In genomic region chr9:129933709-129934586, GRCh38 we compare ENCODE assay signal across 9 cellular contexts.
DNase-seq lines count a peak whose midpoint lies in the region; ATAC-seq lines count a peak whose summit lies in the region.
"Had no signal": no experiment of that assay in that cellular context is flagged by ENCODE, and none has a peak within 500 bp of the region (broad histone marks: within the 10 kb centered on the region; RNA-seq: fewer than 3 reads in every experiment).

No MANE protein-coding gene starts in this region.

- H3K27ac ChIP-seq in angular gyrus (ENCODE audit: low read depth, low read length), result peak overlapping the region; percentile 80
- peak overlapping the region; percentile 82 for H3K27ac ChIP-seq in temporal lobe (ENCODE audit: low read depth, low read length)

- H3K9me3 Mint-ChIP-seq in activated T-cell treated with anti-CD3 and anti-CD28 coated beads, Interleukin-2, amount 50 U/mL, for 4 hours, result no peaks in the 10 kb centered on the region

- H3K4me1 Mint-ChIP-seq in activated T-cell treated with anti-CD3 and anti-CD28 coated beads, Interleukin-2, amount 50 U/mL, for 4 hours (ENCODE audit: low read depth), result peaks cover 70% of the 10 kb centered on the region

- H3K4me3 Mint-ChIP-seq in activated T-cell treated with anti-CD3 and anti-CD28 coated beads, Interleukin-2, amount 50 U/mL, for 4 hours, result peak overlapping the region; percentile 62

- DNase-seq in activated T-cell treated with anti-CD3 and anti-CD28 coated beads, Interleukin-2, amount 50 U/mL, for 4 hours, result no peak
- DNase-seq in activated T-cell treated with anti-CD3 and anti-CD28 coated beads, Interleukin-2, amount 50 U/mL, for 48 hours, result no peak
- peak; percentile 40 for DNase-seq in medulla oblongata (ENCODE audit: extremely low spot score)
- no peak for DNase-seq in middle frontal gyrus (ENCODE audit: extremely low spot score, low spot score)
- no peak for DNase-seq in NCI-H526 (lab: John Stamatoyannopoulos, UW)
- DNase-seq in HCEC 1CT, result no peak
- DNase-seq: BE2C had no signal

- no peak for ATAC-seq in activated T-cell treated with anti-CD3 and anti-CD28 coated beads, Interleukin-2, amount 50 U/mL, for 4 hours

- no peaks in the 10 kb centered on the region for H3K27me3 Mint-ChIP-seq in activated T-cell treated with anti-CD3 and anti-CD28 coated beads, Interleukin-2, amount 50 U/mL, for 4 hours (ENCODE audit: low read depth)

- peaks cover 14% of the 10 kb centered on the region for H3K36me3 Mint-ChIP-seq in activated T-cell treated with anti-CD3 and anti-CD28 coated beads, Interleukin-2, amount 50 U/mL, for 4 hours (ENCODE audit: insufficient read depth)
